Comparison of ENCODE assay signal across 22 cellular contexts in the genomic region with DNA sequence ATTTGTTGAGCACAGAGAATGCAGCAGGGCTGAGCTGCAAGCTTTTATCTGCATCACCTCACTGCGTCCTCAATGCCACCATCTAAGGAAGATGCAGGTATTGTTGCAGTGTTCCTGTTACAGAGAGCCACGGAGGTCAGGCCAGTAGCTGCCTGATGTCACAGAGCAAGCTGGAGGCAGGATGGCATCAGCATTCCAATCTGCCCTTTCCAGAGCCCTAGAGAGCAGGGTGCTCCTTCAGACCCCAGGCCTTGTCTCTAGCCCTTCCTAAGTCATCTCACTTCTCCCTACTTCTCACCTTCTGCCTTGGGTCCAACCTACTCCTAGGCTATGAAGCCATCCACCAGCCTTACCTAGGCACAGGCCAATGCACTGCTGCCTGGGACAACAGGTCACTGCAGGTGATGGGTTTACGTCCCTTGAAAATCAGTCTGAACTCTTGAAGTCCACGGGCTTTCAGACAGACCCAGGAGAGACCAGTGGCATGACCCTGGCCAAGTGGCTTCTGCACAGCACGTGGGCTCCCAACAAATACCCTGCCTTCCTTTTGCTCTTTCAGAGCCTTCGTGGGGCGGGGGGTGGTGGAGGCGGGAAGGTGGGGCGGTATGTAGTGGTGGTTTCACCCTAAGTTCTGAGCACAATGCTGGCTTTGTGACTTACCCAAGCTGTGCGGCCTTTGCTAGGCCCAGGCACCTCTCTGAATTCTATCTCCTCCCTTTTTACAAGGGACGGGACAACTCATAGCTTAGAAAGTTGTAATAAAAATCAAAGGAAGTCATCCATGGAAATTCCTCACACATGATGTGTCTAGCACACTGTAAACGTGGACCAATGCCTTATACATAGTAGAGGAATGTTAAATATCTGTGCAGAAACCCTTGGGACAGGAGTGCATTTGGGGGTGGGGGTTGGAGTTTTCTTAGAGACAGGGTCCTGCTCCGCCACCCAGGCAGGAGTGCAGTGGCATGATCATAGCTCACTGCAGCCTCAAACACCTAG.
DNase-seq lines count a peak whose midpoint lies in the region; ATAC-seq, FAIRE-seq and TF ChIP-seq lines count a peak whose summit lies in the region.
"Had no signal": no experiment of that assay in that cellular context is flagged by ENCODE, and none has a peak within 500 bp of the region (broad histone marks: within the 10 kb centered on the region; RNA-seq: fewer than 3 reads in every experiment).

No MANE protein-coding gene starts in this region.

- H3K9me3 ChIP-seq in mammary epithelial cell (replicated peaks; ENCODE audit: insufficient read depth, low read length): no peaks in the 10 kb centered on the region
- H3K9me3 ChIP-seq in breast epithelium: peaks cover 11 to 17% of the 10 kb centered on the region in 2 donors
- H3K9me3 ChIP-seq in upper lobe of right lung: peaks cover 7% of the 10 kb centered on the region

- no TSS peak for BruUV-seq in mammary epithelial cell (replicated peaks; lab: Mats Ljungman, UMichigan)

- no peak overlapping the region for H3K4me3 ChIP-seq in mammary epithelial cell (replicated peaks in 1 of 3; ENCODE audit: insufficient read depth in 1 of 3, low read depth in 2 of 3, low read length in 3 of 3)
- H3K4me3 ChIP-seq in breast epithelium: no peak overlapping the region
- H3K4me3 ChIP-seq in fibroblast of mammary gland (ENCODE audit: control insufficient read depth, low read depth, low read length): no peak overlapping the region
- no peak overlapping the region for H3K4me3 ChIP-seq in upper lobe of right lung
- H3K4me3 ChIP-seq: coronary artery, transverse colon had no signal

- H4K20me1 ChIP-seq in mammary epithelial cell (ENCODE audit: insufficient read depth, low read length): no peaks in the 10 kb centered on the region

- H3K9ac ChIP-seq in mammary epithelial cell (ENCODE audit: insufficient read depth, low read length): no peak overlapping the region
- H3K9ac ChIP-seq: KMS-11 had no signal

- H3K36me3 ChIP-seq in mammary epithelial cell (ENCODE audit: insufficient read depth, low read length) (no peaks in the 10 kb centered on the region), breast epithelium (no peaks in the 10 kb centered on the region), upper lobe of right lung (no peaks in the 10 kb centered on the region)
- H3K36me3 ChIP-seq: transverse colon had no signal

- no peak overlapping the region for H3K4me2 ChIP-seq in mammary epithelial cell (ENCODE audit: insufficient read depth, low read depth, low read length)
- H3K4me2 ChIP-seq: KMS-11 had no signal

- TF ChIP-seq POLR2A in breast epithelium (IDR thresholded peaks at IDR 0.05): no peak

- H3K4me1 ChIP-seq in mammary epithelial cell (ENCODE audit: insufficient read depth, low read length) (no peaks in the 10 kb centered on the region), breast epithelium (no peaks in the 10 kb centered on the region), upper lobe of right lung (no peaks in the 10 kb centered on the region)

- dilution Hi-C loops in mammary epithelial cell (cut with HindIII; ENCODE audit: low sequenced_read_pairs): no loop called here

- FAIRE-seq in RCC 7860 (lab: Jason Lieb, UNC): peak; percentile 81
- FAIRE-seq: GM12891, TTC549 had no signal

- TF ChIP-seq CTCF in mammary epithelial cell (conservative IDR thresholded peaks at IDR 0.05 in 1 of 2, IDR thresholded peaks at IDR 0.05 in 1 of 2; ENCODE audit: extremely low read depth in 1 of 2, insufficient read depth in 1 of 2, low read depth in 1 of 2, low read length in 2 of 2) (no peak), breast epithelium (IDR thresholded peaks at IDR 0.05) (no peak), fibroblast of mammary gland (conservative IDR thresholded peaks at IDR 0.05; ENCODE audit: control insufficient read depth, insufficient read depth, low read depth, low read length) (no peak), upper lobe of right lung (IDR thresholded peaks at IDR 0.05) (no peak)

- no peaks in the 10 kb centered on the region for H3K27me3 ChIP-seq in mammary epithelial cell (ENCODE audit: insufficient read depth, low read length)
- peaks cover 0 to 12% of the 10 kb centered on the region in 2 donors for H3K27me3 ChIP-seq in breast epithelium
- H3K27me3 ChIP-seq in upper lobe of right lung: peaks cover 3% of the 10 kb centered on the region
- H3K27me3 ChIP-seq: transverse colon had no signal

- CTCF ChIA-PET in mammary epithelial cell (lab: Charles Lee; ENCODE audit: low non-redundant PET): no interaction called here

- intact Hi-C loops in mammary epithelial cell (cut with micrococcal nuclease): no loop called here
- intact Hi-C loops in breast epithelium (cut with DNase I; ENCODE audit: low total_unique reads): no loop called here
- intact Hi-C loops in upper lobe of right lung (cut with DNase I): loop anchor here (10.0 kb wide), 1 partner anchor 618 kb away; no protein-coding TSS in a partner anchor

- DNase-seq in mammary epithelial cell (peak; percentile 36), breast epithelium (ENCODE audit: low spot score in 2 of 2) (no peak), RCC 7860 (ENCODE audit: low spot score) (peak; percentile 80), fibroblast of mammary gland (ENCODE audit: low read depth) (peak; percentile 8), upper lobe of right lung (no peak), GF-D8 (lab: John Stamatoyannopoulos, UW) (no peak)
- DNase-seq: activated CD4-positive, alpha-beta T cell treated with anti-CD3 and anti-CD28 coated beads, Interleukin-2, amount 10 ng/mL, durations not matched to agents 24 days and 14 days; activated CD8-positive, alpha-beta memory T cell treated with anti-CD3 and anti-CD28 coated beads, Interleukin-2, amount 50 U/mL, for 4 hours; activated naive CD4-positive, alpha-beta T cell treated with Interleukin-2 at 50 U/mL for 16 hours; CD4-positive, alpha-beta memory T cell; NCI-H1105; NCI-H69; nephron progenitor cell; stimulated activated naive CD4-positive, alpha-beta T cell; transverse colon had no signal

- H2AFZ ChIP-seq in mammary epithelial cell (ENCODE audit: low read depth, low read length): no peak overlapping the region

- H3K27ac ChIP-seq in mammary epithelial cell (ENCODE audit: insufficient read depth, low read depth, low read length) (no peak overlapping the region), breast epithelium (no peak overlapping the region), upper lobe of right lung (no peak overlapping the region)
- H3K27ac ChIP-seq: 22Rv1, coronary artery, KMS-11, transverse colon had no signal

- in situ Hi-C loops in mammary epithelial cell (cut with MboI; ENCODE audit: low sequenced_read_pairs in 2 of 2): loop anchor here (10.0 to 25.0 kb wide), 3 partner anchors 470 to 620 kb away; partner anchors contain the start of gene NOS1 (in 1 of the 2)

- H3K79me2 ChIP-seq in mammary epithelial cell (ENCODE audit: insufficient read depth, low read length): no peaks in the 10 kb centered on the region

- peak; percentile 15 for ATAC-seq in upper lobe of right lung
- ATAC-seq in GM18861 (IDR thresholded peaks at IDR 0.05; ENCODE audit: unreplicated experiment): no peak
- no peak for ATAC-seq in GM18519 (IDR thresholded peaks at IDR 0.05; ENCODE audit: low FRiP score, unreplicated experiment)

- WGBS in mammary epithelial cell (ENCODE audit: low coverage, missing lambda C conversion rate): 54% methylated on average over 8 of the region's 13 CpGs

Comparison
In these comparisons a context has a peak if more than half of its experiments do, and no peak if none do; other contexts are left out.
1. DNase-seq: peak in mammary epithelial cell (single experiment), RCC 7860 (single experiment) and fibroblast of mammary gland (single experiment); none in breast epithelium (0 of 2), upper lobe of right lung (single experiment) and GF-D8 (single experiment).